1 cellular context compared by ENCODE assay signal in the genomic region with DNA sequence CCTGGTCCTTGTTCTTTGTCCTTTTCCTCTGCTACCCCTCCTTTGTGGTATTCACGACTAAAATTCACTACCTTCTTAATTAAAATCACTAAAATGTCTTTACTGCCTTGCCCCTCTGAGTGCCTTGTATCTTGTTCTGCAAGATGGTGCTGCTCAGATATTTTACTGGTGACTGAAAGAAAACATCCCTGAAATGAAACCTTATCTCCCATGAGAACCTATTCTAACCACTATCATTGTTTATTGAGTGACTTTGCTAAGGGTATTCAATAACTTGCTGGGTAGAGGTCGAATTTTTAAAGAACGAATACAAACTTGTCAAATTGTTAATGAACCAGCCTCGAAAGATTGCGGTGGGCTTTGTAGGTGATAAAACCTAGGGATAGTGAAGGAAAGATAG.
TF ChIP-seq lines count a peak whose summit lies in the region.

No MANE protein-coding gene starts in this region.

TF ChIP-seq in GM23338, 12 proteins besides CTCF, POLR2A, EP300 and RAD21 (continued from another document):
- TF ChIP-seq, protein P1, sequence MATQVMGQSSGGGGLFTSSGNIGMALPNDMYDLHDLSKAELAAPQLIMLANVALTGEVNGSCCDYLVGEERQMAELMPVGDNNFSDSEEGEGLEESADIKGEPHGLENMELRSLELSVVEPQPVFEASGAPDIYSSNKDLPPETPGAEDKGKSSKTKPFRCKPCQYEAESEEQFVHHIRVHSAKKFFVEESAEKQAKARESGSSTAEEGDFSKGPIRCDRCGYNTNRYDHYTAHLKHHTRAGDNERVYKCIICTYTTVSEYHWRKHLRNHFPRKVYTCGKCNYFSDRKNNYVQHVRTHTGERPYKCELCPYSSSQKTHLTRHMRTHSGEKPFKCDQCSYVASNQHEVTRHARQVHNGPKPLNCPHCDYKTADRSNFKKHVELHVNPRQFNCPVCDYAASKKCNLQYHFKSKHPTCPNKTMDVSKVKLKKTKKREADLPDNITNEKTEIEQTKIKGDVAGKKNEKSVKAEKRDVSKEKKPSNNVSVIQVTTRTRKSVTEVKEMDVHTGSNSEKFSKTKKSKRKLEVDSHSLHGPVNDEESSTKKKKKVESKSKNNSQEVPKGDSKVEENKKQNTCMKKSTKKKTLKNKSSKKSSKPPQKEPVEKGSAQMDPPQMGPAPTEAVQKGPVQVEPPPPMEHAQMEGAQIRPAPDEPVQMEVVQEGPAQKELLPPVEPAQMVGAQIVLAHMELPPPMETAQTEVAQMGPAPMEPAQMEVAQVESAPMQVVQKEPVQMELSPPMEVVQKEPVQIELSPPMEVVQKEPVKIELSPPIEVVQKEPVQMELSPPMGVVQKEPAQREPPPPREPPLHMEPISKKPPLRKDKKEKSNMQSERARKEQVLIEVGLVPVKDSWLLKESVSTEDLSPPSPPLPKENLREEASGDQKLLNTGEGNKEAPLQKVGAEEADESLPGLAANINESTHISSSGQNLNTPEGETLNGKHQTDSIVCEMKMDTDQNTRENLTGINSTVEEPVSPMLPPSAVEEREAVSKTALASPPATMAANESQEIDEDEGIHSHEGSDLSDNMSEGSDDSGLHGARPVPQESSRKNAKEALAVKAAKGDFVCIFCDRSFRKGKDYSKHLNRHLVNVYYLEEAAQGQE (IDR thresholded peaks at IDR 0.05; ENCODE audit: unreplicated experiment) = no peak
- TF ChIP-seq POLR2AphosphoS5 (IDR thresholded peaks at IDR 0.05; ENCODE audit: low read depth) (no peak), ZNF114 (CRISPR knock-in tag; IDR thresholded peaks at IDR 0.05) (no peak), CREB1 (CRISPR knock-in tag; IDR thresholded peaks at IDR 0.05; ENCODE audit: low read depth) (no peak), ZNF331 (CRISPR knock-in tag; IDR thresholded peaks at IDR 0.05; ENCODE audit: low read depth) (no peak)
- TF ChIP-seq, protein P2, sequence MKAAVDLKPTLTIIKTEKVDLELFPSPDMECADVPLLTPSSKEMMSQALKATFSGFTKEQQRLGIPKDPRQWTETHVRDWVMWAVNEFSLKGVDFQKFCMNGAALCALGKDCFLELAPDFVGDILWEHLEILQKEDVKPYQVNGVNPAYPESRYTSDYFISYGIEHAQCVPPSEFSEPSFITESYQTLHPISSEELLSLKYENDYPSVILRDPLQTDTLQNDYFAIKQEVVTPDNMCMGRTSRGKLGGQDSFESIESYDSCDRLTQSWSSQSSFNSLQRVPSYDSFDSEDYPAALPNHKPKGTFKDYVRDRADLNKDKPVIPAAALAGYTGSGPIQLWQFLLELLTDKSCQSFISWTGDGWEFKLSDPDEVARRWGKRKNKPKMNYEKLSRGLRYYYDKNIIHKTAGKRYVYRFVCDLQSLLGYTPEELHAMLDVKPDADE (IDR thresholded peaks at IDR 0.05) = no peak
